1 cellular context compared by ENCODE assay signal in the genomic region with DNA sequence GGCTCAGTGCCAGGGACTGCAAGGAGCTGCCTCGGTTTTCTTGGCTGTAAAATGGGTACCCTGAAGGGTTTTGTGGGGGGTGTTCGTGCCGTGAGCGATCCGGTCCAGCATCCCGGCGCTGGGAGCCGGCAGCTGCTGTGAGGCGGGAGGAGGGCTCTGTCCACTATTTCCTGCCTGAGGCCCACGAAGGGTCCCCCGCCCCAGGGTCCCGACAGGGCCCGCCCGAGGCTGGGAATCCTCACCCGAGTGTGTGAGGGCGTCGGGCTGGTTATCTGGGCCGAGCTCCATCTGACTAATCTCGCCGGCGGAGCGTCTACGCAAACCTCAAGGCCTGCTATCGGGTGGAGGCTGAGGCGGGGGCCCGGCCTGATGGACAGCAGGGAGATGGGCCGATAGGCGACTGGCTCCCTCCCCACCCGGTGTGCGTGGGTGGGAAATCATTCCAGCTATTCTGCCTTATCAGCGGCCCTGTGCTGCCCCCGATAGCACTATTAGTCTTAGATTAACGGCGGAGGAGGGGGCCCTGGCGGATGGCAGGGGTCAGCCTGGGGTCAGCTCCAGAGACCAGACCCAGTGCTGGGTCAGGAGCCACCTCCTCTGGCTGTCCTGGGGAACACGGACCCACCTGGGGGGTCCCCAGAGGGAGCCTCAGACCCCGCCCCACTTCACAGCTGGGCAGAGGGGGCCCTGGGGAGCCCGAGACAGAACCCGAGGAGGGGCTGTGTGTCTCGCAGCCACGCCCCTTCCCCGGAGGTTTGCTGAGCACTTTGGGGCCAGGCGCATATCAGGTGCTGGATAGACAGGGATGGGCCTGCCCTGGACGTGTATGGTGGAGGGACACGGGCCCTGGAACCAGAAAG.
TF ChIP-seq lines count a peak whose summit lies in the region.

No MANE protein-coding gene starts in this region.

TF ChIP-seq in endothelial cell of umbilical vein, 7 proteins besides CTCF, POLR2A, EP300 and RAD21:
- TF ChIP-seq EZH2 (IDR thresholded peaks at IDR 0.05; ENCODE audit: borderline replicate concordance, low read depth, low read length, severe bottlenecking): no peak
